Comparison of ENCODE assay signal across 17 cellular contexts in the genomic region with DNA sequence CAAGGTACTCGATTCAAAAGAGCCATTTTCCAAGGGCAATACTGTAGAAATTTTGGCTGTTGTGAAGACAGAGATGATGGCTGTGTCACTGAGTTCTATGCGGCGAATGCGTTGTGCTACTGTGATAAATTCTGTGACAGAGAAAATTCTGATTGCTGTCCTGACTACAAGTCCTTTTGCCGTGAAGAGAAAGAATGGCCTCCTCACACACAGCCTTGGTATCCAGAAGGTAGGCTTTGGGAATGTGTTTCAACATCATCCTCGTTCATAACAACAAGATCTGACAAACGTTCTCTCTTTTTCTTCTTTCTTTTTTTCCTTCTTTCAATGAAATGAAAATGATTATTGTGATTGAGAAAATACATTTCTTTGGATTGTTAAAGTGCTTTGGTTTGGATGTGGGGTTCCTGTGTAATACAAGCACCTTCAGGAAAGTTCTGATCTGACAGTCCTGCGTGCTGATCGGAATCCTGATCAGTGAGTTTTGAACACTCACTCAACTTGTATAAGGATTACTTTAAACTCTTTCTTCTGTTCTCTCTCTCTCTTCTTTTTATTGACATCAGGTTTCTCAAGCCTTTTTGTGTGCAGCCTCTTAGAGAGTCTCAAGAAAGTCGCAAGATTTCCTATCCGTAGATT. TPM values are rescaled to one million over a fixed set of nuclear protein-coding genes. Genes with fewer than 3 reads are reported as not detected.
DNase-seq lines count a peak whose midpoint lies in the region; ATAC-seq and TF ChIP-seq lines count a peak whose summit lies in the region.
"Had no signal": no experiment of that assay in that cellular context is flagged by ENCODE, and none has a peak within 500 bp of the region (broad histone marks: within the 10 kb centered on the region; RNA-seq: fewer than 3 reads in every experiment).

No MANE protein-coding gene starts in this region.

- ATAC-seq in HG02798 (IDR thresholded peaks at IDR 0.05; ENCODE audit: poor library complexity, unreplicated experiment) (peak; percentile 4), HG02610 (IDR thresholded peaks at IDR 0.05; ENCODE audit: unreplicated experiment) (no peak), HG03378 (IDR thresholded peaks at IDR 0.05; ENCODE audit: unreplicated experiment) (no peak), GM21576 (IDR thresholded peaks at IDR 0.05; ENCODE audit: unreplicated experiment) (no peak)

- H3K4me3 Mint-ChIP-seq in nephron: peak overlapping the region in 2 of 3 experiments; percentile 75 to 76

- no peaks in the 10 kb centered on the region for H3K9me3 Mint-ChIP-seq in nephron

- in situ Hi-C loops in ACHN (cut with HindIII; ENCODE audit: low pct_ligation_motif_present, low pct_unique_long_range_greater_than_20kb, low sequenced_read_pairs): no loop called here

- peak overlapping the region; percentile 73 for H3K4me3 ChIP-seq in epithelial cell of proximal tubule (ENCODE audit: low read depth, low read length)
- H3K4me3 ChIP-seq: BLaER1 treated with 17β-estradiol and CSF1 and Interleukin-3, amounts not matched to agents 10 nM and 100 nM; MG63 had no signal

- H3K27ac Mint-ChIP-seq in nephron: peak overlapping the region in 1 of 3 experiments; percentile 60

- H3K36me3 Mint-ChIP-seq in nephron (ENCODE audit: low read depth): no peaks in the 10 kb centered on the region

- H3K4me1 Mint-ChIP-seq in nephron: no peaks in the 10 kb centered on the region

- DNase-seq in ACHN (peak; percentile 35), epithelial cell of proximal tubule (ENCODE audit: low read depth) (no peak), NCI-H1105 treated with DMSO at 0.1 percent for 48 hours (lab: John Stamatoyannopoulos, UW) (no peak)
- DNase-seq: DMS 273 treated with DMSO at 0.1 percent for 48 hours, MG63, NCI-H1092, NCI-H187, NCI-H345, NCI-H526 treated with DMSO at 0.1 percent for 48 hours had no signal

- TF ChIP-seq CTCF in epithelial cell of proximal tubule (conservative IDR thresholded peaks at IDR 0.05; ENCODE audit: low read depth, low read length) (no peak), nephron (IDR thresholded peaks at IDR 0.05; ENCODE audit: unreplicated experiment in 3 of 3) (no peak)

- no peaks in the 10 kb centered on the region for H3K27me3 Mint-ChIP-seq in nephron (ENCODE audit: low read depth)

RNA-seq across cellular contexts. Expression of a gene that starts 0.6 kb away (rescaled TPM):
- total RNA-seq in epithelial cell of proximal tubule: 14.1 and 17.9 TPM in 2 replicates
- total RNA-seq: A172, RPMI7951 had no signal
